ENCODE assay signal across 23 cellular contexts in the genomic region with DNA sequence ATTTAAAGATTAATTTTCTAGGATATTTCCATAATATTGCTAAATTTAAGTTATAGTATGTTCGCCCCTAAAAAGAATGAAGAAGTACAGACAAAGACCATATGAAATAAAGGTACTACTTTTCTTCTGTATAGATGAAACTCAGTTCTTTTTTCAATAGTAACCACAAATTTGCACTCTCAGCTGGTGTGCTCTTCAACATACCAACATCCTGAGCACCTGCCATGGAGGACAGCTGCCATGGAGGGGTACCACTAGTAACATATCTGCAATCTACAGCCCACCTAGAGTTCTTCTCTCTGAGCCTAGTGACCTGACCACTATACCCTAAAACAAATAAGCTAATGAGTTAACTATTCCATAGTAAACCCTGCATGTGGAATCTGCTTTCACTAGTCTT. TPM values are rescaled to one million over a fixed set of nuclear protein-coding genes. Genes with fewer than 3 reads are reported as not detected.
A peak's percentile ranks its signal among the peaks of the same experiment; 100 is the strongest.
DNase-seq lines count a peak whose midpoint lies in the region; ATAC-seq and TF ChIP-seq lines count a peak whose summit lies in the region.
"Had no signal": no experiment of that assay in that cellular context is flagged by ENCODE, and none has a peak within 500 bp of the region (broad histone marks: within the 10 kb centered on the region; RNA-seq: fewer than 3 reads in every experiment).

No MANE protein-coding gene starts in this region.

- H3K9me3 Mint-ChIP-seq in naive thymus-derived CD4-positive, alpha-beta T cell: no peaks in the 10 kb centered on the region
- H3K9me3 Mint-ChIP-seq: activated naive CD4-positive, alpha-beta T cell treated with anti-CD3 and anti-CD28 coated beads for 36 hours; immature natural killer cell; naive thymus-derived CD8-positive, alpha-beta T cell had no signal

- intact Hi-C loops in naive thymus-derived CD4-positive, alpha-beta T cell (cut with micrococcal nuclease): no loop called here

- H3K27ac ChIP-seq in naive thymus-derived CD4-positive, alpha-beta T cell (ENCODE audit: low read depth, low read length): no peak overlapping the region
- H3K27ac ChIP-seq: A549, brain microvascular endothelial cell, dorsolateral prefrontal cortex, esophagus muscularis mucosa, upper lobe of right lung had no signal

- no peaks in the 10 kb centered on the region for H3K27me3 ChIP-seq in naive thymus-derived CD4-positive, alpha-beta T cell (ENCODE audit: control insufficient read depth in 2 of 2, insufficient read depth in 2 of 2, low read length in 2 of 2)
- H3K27me3 ChIP-seq: brain microvascular endothelial cell, dorsolateral prefrontal cortex, esophagus muscularis mucosa, upper lobe of right lung had no signal

- ATAC-seq in GM19463 (IDR thresholded peaks at IDR 0.05; ENCODE audit: unreplicated experiment) (peak; percentile 83), HG02759 (IDR thresholded peaks at IDR 0.05; ENCODE audit: unreplicated experiment) (peak; percentile 76), HG03432 (IDR thresholded peaks at IDR 0.05; ENCODE audit: unreplicated experiment) (peak; percentile 67), HG03378 (IDR thresholded peaks at IDR 0.05; ENCODE audit: unreplicated experiment) (no peak)
- ATAC-seq in naive thymus-derived CD4-positive, alpha-beta T cell: no peak
- ATAC-seq: A549; naive thymus-derived CD8-positive, alpha-beta T cell; upper lobe of right lung had no signal

- H3K27me3 Mint-ChIP-seq in naive thymus-derived CD4-positive, alpha-beta T cell: no peaks in the 10 kb centered on the region
- H3K27me3 Mint-ChIP-seq: naive thymus-derived CD8-positive, alpha-beta T cell; progenitor cell of endocrine pancreas had no signal

- H3K4me1 ChIP-seq in naive thymus-derived CD4-positive, alpha-beta T cell (ENCODE audit: control insufficient read depth in 2 of 2, insufficient read depth in 2 of 2, low read length in 2 of 2): no peaks in the 10 kb centered on the region
- H3K4me1 ChIP-seq: esophagus muscularis mucosa, upper lobe of right lung had no signal

- no peak overlapping the region for H3K27ac Mint-ChIP-seq in naive thymus-derived CD4-positive, alpha-beta T cell
- H3K27ac Mint-ChIP-seq: activated naive CD4-positive, alpha-beta T cell treated with anti-CD3 and anti-CD28 coated beads for 36 hours; progenitor cell of endocrine pancreas had no signal

- peaks cover 0 to 28% (median 17%) of the 10 kb centered on the region in 5 donors for H3K36me3 Mint-ChIP-seq in naive thymus-derived CD4-positive, alpha-beta T cell

- TF ChIP-seq CTCF in GM12865 (IDR thresholded peaks at IDR 0.05; ENCODE audit: insufficient read depth, low read depth, low read length, missing control alignments): no peak

- peak; percentile 21 for DNase-seq in GM12865 (ENCODE audit: low read depth)
- DNase-seq in naive thymus-derived CD4-positive, alpha-beta T cell: no peak
- DNase-seq in amygdala (lab: John Stamatoyannopoulos, UW): no peak
- DNase-seq in SK-N-DZ (ENCODE audit: low spot score): no peak
- DNase-seq: activated naive CD4-positive, alpha-beta T cell treated with anti-CD3 and anti-CD28 coated beads for 36 hours; brain microvascular endothelial cell; DMS79; dorsolateral prefrontal cortex; H7; immature natural killer cell; naive thymus-derived CD8-positive, alpha-beta T cell; NCI-H1092; stimulated activated naive CD4-positive, alpha-beta T cell treated with Interleukin-2 at 50 U/mL for 16 hours; upper lobe of right lung had no signal

- peaks cover 0 to 50% (median 13%) of the 10 kb centered on the region in 3 experiments for H3K36me3 ChIP-seq in naive thymus-derived CD4-positive, alpha-beta T cell (ENCODE audit: control insufficient read depth in 2 of 3, insufficient read depth in 3 of 3, low read length in 3 of 3)
- H3K36me3 ChIP-seq: brain microvascular endothelial cell had no signal

- H3K4me3 Mint-ChIP-seq in naive thymus-derived CD4-positive, alpha-beta T cell: no peak overlapping the region
- H3K4me3 Mint-ChIP-seq: activated naive CD4-positive, alpha-beta T cell treated with anti-CD3 and anti-CD28 coated beads for 36 hours; immature natural killer cell; naive thymus-derived CD8-positive, alpha-beta T cell had no signal

- CTCF ChIA-PET in naive thymus-derived CD4-positive, alpha-beta T cell (lab: Charles Lee): interaction anchor here (1.2 kb wide), 1 partner anchor 149 kb away, joined by 6 read pairs; no protein-coding TSS in a partner anchor

- H3K4me1 Mint-ChIP-seq in naive thymus-derived CD4-positive, alpha-beta T cell: no peaks in the 10 kb centered on the region

- no peaks in the 10 kb centered on the region for H3K9me3 ChIP-seq in naive thymus-derived CD4-positive, alpha-beta T cell (ENCODE audit: control insufficient read depth in 2 of 3, low read length in 3 of 3)
- H3K9me3 ChIP-seq: A549, esophagus muscularis mucosa, upper lobe of right lung had no signal

- POLR2A ChIA-PET in naive thymus-derived CD4-positive, alpha-beta T cell (lab: Charles Lee): no interaction called here

- no peak overlapping the region for H3K4me3 ChIP-seq in GM12865 (ENCODE audit: low read depth, low read length)
- H3K4me3 ChIP-seq in naive thymus-derived CD4-positive, alpha-beta T cell (ENCODE audit: low read length): no peak overlapping the region
- H3K4me3 ChIP-seq: A549, dorsolateral prefrontal cortex, esophagus muscularis mucosa, lung, smooth muscle cell, upper lobe of right lung had no signal

RNA-seq across cellular contexts. Expression of a gene that starts 36.8 kb away (rescaled TPM):
- 10 to 100 TPM; 43.4 to 71.5 (median 56.8) TPM for total RNA-seq in naive thymus-derived CD4-positive, alpha-beta T cell
- polyA plus RNA-seq in naive thymus-derived CD4-positive, alpha-beta T cell: 10 to 100 TPM; 15.9 to 36.5 TPM
- 61.3 and 64.7 TPM in 2 replicates for polyA plus RNA-seq in SK-N-DZ (2014; cell fraction: cytosol; rRNA removed)
- 160 and 243 TPM in 2 replicates for polyA plus RNA-seq in SK-N-DZ (2014; cell fraction: nucleus; rRNA removed)

RNA-seq across cellular contexts. Expression of a gene that starts 57.0 kb away (rescaled TPM):
- 100 to 1,000 TPM in 1 of 5 experiments, 10 to 100 TPM in 4; 60.5 to 111 (median 84.5) TPM for total RNA-seq in naive thymus-derived CD4-positive, alpha-beta T cell
- 10 to 100 TPM; 41.3 to 56.5 TPM for polyA plus RNA-seq in naive thymus-derived CD4-positive, alpha-beta T cell
- 9.0 and 12.2 TPM in 2 replicates for polyA plus RNA-seq in SK-N-DZ (2014; cell fraction: cytosol; rRNA removed)
- 19.9 and 27.0 TPM in 2 replicates for polyA plus RNA-seq in SK-N-DZ (2014; cell fraction: nucleus; rRNA removed)

Comparison
In these comparisons a context has a peak if more than half of its experiments do, and no peak if none do; other contexts are left out.
1. ATAC-seq: peak in GM19463 (single experiment), HG02759 (single experiment) and HG03432 (single experiment); none in naive thymus-derived CD4-positive, alpha-beta T cell (single experiment) and HG03378 (single experiment).